Comparison of ENCODE assay signal across 14 cellular contexts in genomic region chr14:72736348-72736747, GRCh38.
DNase-seq lines count a peak whose midpoint lies in the region; ATAC-seq, FAIRE-seq and TF ChIP-seq lines count a peak whose summit lies in the region.
"Had no signal": no experiment of that assay in that cellular context is flagged by ENCODE, and none has a peak within 500 bp of the region (broad histone marks: within the 10 kb centered on the region; RNA-seq: fewer than 3 reads in every experiment).

No MANE protein-coding gene starts in this region.

- no peaks in the 10 kb centered on the region for H3K79me2 ChIP-seq in GM12878 (ENCODE audit: control insufficient read depth, insufficient read depth, low read length)

- H2BK5ac ChIP-seq in mesenchymal stem cell (ENCODE audit: low read depth, low read length, poor library complexity, severe bottlenecking) = no peak overlapping the region

- no peak overlapping the region for H3K27ac ChIP-seq in GM12878 (ENCODE audit: control insufficient read depth, insufficient read depth)
- peak overlapping the region; percentile 49 for H3K27ac ChIP-seq in mesenchymal stem cell (ENCODE audit: low read length, poor library complexity, severe bottlenecking)
- H3K27ac ChIP-seq: tibial nerve had no signal

- H3K36me3 ChIP-seq in GM12878 (ENCODE audit: control insufficient read depth in 2 of 2, insufficient read depth in 2 of 2, low read length in 1 of 2) (no peaks in the 10 kb centered on the region; a peak in 1 of 4 replicates), mesenchymal stem cell (ENCODE audit: control insufficient read depth in 1 of 2, insufficient read depth in 2 of 2, low read depth in 1 of 2, low read length in 2 of 2) (peaks cover 0 to 18% of the 10 kb centered on the region in 2 experiments)
- H3K36me3 ChIP-seq: tibial nerve had no signal

- no peak overlapping the region for H2BK120ac ChIP-seq in mesenchymal stem cell (ENCODE audit: low read depth, low read length)

- intact Hi-C loops in GM12878 (cut with micrococcal nuclease; ENCODE audit: unreplicated experiment) = no loop called here

- H3K9ac ChIP-seq in GM12878 (ENCODE audit: control insufficient read depth, insufficient read depth, low read length) (no peak overlapping the region), mesenchymal stem cell (ENCODE audit: low read length) (no peak overlapping the region)

- no peak overlapping the region for H4K8ac ChIP-seq in mesenchymal stem cell (ENCODE audit: low read length)

- TF ChIP-seq EP300 in GM12878 (IDR thresholded peaks at IDR 0.05; ENCODE audit: borderline replicate concordance in 1 of 2, control insufficient read depth in 1 of 2, low read depth in 2 of 2, low read length in 2 of 2) = no peak

- no peak overlapping the region for H3K4ac ChIP-seq in mesenchymal stem cell (ENCODE audit: low read depth in 1 of 2, low read length in 2 of 2)

- H3K23ac ChIP-seq in mesenchymal stem cell (ENCODE audit: low read length in 2 of 2) = no peak overlapping the region

- H3K27me3 ChIP-seq in GM12878 (replicated peaks in 1 of 2; ENCODE audit: control insufficient read depth in 2 of 2, insufficient read depth in 2 of 2, low read length in 1 of 2) (no peaks in the 10 kb centered on the region; a peak in 1 of 4 replicates), mesenchymal stem cell (ENCODE audit: control insufficient read depth in 1 of 2, insufficient read depth in 1 of 2, low read length in 2 of 2) (peaks cover 0 to 12% of the 10 kb centered on the region in 2 experiments)
- H3K27me3 ChIP-seq: tibial nerve had no signal

- H3K18ac ChIP-seq in mesenchymal stem cell (ENCODE audit: low read depth in 1 of 2, low read length in 2 of 2) = no peak overlapping the region

- no peak overlapping the region for H2AK5ac ChIP-seq in mesenchymal stem cell (ENCODE audit: low read length, severe bottlenecking)

- CTCF ChIA-PET in GM12878 (lab: Yijun Ruan, JAX) = interaction anchor here (1.0 kb wide), 1 partner anchor 223 kb away, joined by 4 read pairs; no protein-coding TSS in a partner anchor

- no peaks in the 10 kb centered on the region for H4K20me1 ChIP-seq in GM12878 (ENCODE audit: control insufficient read depth, insufficient read depth)

- in situ Hi-C loops in GM12878 (cut with MboI) = no loop called here

- H3K9me3 ChIP-seq in GM12878 (replicated peaks; ENCODE audit: control insufficient read depth, insufficient read depth, low read length) (no peaks in the 10 kb centered on the region), mesenchymal stem cell (ENCODE audit: control insufficient read depth, low read length) (no peaks in the 10 kb centered on the region)
- H3K9me3 ChIP-seq: tibial nerve had no signal

- H2AFZ ChIP-seq in GM12878 (ENCODE audit: control insufficient read depth, low read depth, low read length) (no peak overlapping the region), mesenchymal stem cell (ENCODE audit: low read depth, low read length) (no peak overlapping the region)

- FAIRE-seq in GM12878 (lab: Jason Lieb, UNC) (no peak), frontal cortex (lab: Jason Lieb, UNC) (no peak)
- FAIRE-seq: colon, TTC549 had no signal

- no peak overlapping the region for H2BK15ac ChIP-seq in mesenchymal stem cell (ENCODE audit: low read depth, poor library complexity, severe bottlenecking)

- peak; percentile 45; the same call in 1 of the 3 replicates for ATAC-seq in GM12878
- no peak for ATAC-seq in omental fat pad (ENCODE audit: low FRiP score)

- no peak overlapping the region for H3K14ac ChIP-seq in mesenchymal stem cell (ENCODE audit: low read length in 2 of 2)

- H2BK12ac ChIP-seq in mesenchymal stem cell (ENCODE audit: low read length in 2 of 2) = no peak overlapping the region

- 69% methylated on average over 3 of the region's 3 CpGs for WGBS in GM12878 (ENCODE audit: insufficient coverage, insufficient replicate concordance, low lambda C conversion rate, missing lambda C conversion rate)
- WGBS in mesenchymal stem cell = 53% methylated on average over 3 of the region's 3 CpGs

- H3K4me3 ChIP-seq in GM12878 = no peak overlapping the region
- H3K4me3 ChIP-seq in mesenchymal stem cell (ENCODE audit: insufficient read depth in 1 of 2, low read depth in 1 of 2, low read length in 2 of 2) = peak overlapping the region in 1 of 2 experiments; percentile 61
- H3K4me3 ChIP-seq: tibial nerve had no signal

- no peak overlapping the region for H4K91ac ChIP-seq in mesenchymal stem cell (ENCODE audit: low read length)

- BruUV-seq in GM12878 (replicated peaks; lab: Mats Ljungman, UMichigan) = no TSS peak

- TF ChIP-seq RAD21 in GM12878 (IDR thresholded peaks at IDR 0.05; ENCODE audit: insufficient read depth, low read depth, low read length) = peak; percentile 38; the same call in 1 of the 2 replicates

- POLR2A ChIA-PET in GM12878 (lab: Charles Lee) = interaction anchor here (0.7 kb wide), 2 partner anchors 194 to 404 kb away, joined by 3 to 4 read pairs; no protein-coding TSS in a partner anchor

- peak in 1 of 3 experiments; percentile 26; a peak in 1 of 6 replicates for TF ChIP-seq CTCF in GM12878 (IDR thresholded peaks at IDR 0.05 in 2 of 3, conservative IDR thresholded peaks at IDR 0.05 in 1 of 3; ENCODE audit: control insufficient read depth in 2 of 3, extremely low read depth in 1 of 3, insufficient read depth in 1 of 3, low read depth in 3 of 3, low read length in 3 of 3)
- no peak for TF ChIP-seq CTCF in omental fat pad (IDR thresholded peaks at IDR 0.05)

- DNase-seq in DMS 273 (lab: John Stamatoyannopoulos, UW; ENCODE audit: unreplicated experiment) (peak; percentile 57), HuH-7 (ENCODE audit: low spot score) (peak; percentile 22), GM12878 (ENCODE audit: low read depth, low spot score) (no peak), mesenchymal stem cell (peak; percentile 27), NAMALWA (ENCODE audit: low spot score) (no peak), omental fat pad (ENCODE audit: low spot score) (no peak), frontal cortex (ENCODE audit: low spot score in 2 of 2) (no peak), islet precursor cell (no peak)
- DNase-seq: activated T-cell treated with anti-CD3 and anti-CD28 coated beads, Interleukin-2, amount 50 U/mL, for 48 hours; DND-41; stimulated activated CD4-positive, alpha-beta T cell treated with anti-CD3 and anti-CD28 coated beads, Interleukin-4, amount 100 ng/mL, for 4 hours had no signal

- RAD21 ChIA-PET in GM12878 (lab: Charles Lee; ENCODE audit: unreplicated experiment) = no interaction called here

- SMC1A ChIA-PET in GM12878 (lab: Charles Lee; ENCODE audit: uncharacterized antibody, unreplicated experiment) = no interaction called here

- TF ChIP-seq POLR2A in GM12878 (IDR thresholded peaks at IDR 0.05; ENCODE audit: low read depth, low read length) = no peak

- H3K4me1 ChIP-seq in GM12878 (ENCODE audit: control insufficient read depth, insufficient read depth, low read length) (no peaks in the 10 kb centered on the region), mesenchymal stem cell (ENCODE audit: control insufficient read depth, insufficient read depth, low read depth, low read length) (peaks cover 12% of the 10 kb centered on the region)
- H3K4me1 ChIP-seq: tibial nerve had no signal

- H3K4me2 ChIP-seq in GM12878 (ENCODE audit: control insufficient read depth, insufficient read depth) (no peak overlapping the region), mesenchymal stem cell (ENCODE audit: low read length, poor library complexity, severe bottlenecking) (no peak overlapping the region)

- peaks cover 39% of the 10 kb centered on the region for H3K79me1 ChIP-seq in mesenchymal stem cell (replicated peaks; ENCODE audit: low read length, poor library complexity, severe bottlenecking)

TF ChIP-seq in GM12878, 131 proteins besides CTCF, POLR2A, EP300 and RAD21:
- no peak for TF ChIP-seq SIX5 (IDR thresholded peaks at IDR 0.05; ENCODE audit: low read depth, low read length, severe bottlenecking)
- TF ChIP-seq TARDBP (IDR thresholded peaks at IDR 0.05; ENCODE audit: borderline replicate concordance) = no peak
- TF ChIP-seq NR2C2 (IDR thresholded peaks at IDR 0.05; ENCODE audit: borderline replicate concordance, control insufficient read depth, insufficient read length, low read depth) = no peak
- TF ChIP-seq ZNF384 (IDR thresholded peaks at IDR 0.05; ENCODE audit: borderline replicate concordance, low read depth, low read length) = no peak

Comparison
In these comparisons a context has a peak if more than half of its experiments do, and no peak if none do; other contexts are left out.
1. DNase-seq: peak in DMS 273 (single experiment), HuH-7 (single experiment) and mesenchymal stem cell (single experiment); none in GM12878 (single experiment), NAMALWA (single experiment), omental fat pad (single experiment), frontal cortex (0 of 2) and islet precursor cell (single experiment).